ENCODE assay signal across 28 cellular contexts in genomic region chr5:1064383-1065142, GRCh38. TPM values are rescaled to one million over a fixed set of nuclear protein-coding genes. Genes with fewer than 3 reads are reported as not detected.
DNase-seq lines count a peak whose midpoint lies in the region; ATAC-seq, FAIRE-seq and TF ChIP-seq lines count a peak whose summit lies in the region.
"Had no signal": no experiment of that assay in that cellular context is flagged by ENCODE, and none has a peak within 500 bp of the region (broad histone marks: within the 10 kb centered on the region; RNA-seq: fewer than 3 reads in every experiment).

No MANE protein-coding gene starts in this region.

- no peak for FAIRE-seq in D721Med (lab: Jason Lieb, UNC)
- FAIRE-seq: A204.1, G401.6, HTR-8/SVneo had no signal

- no peaks in the 10 kb centered on the region for H4K20me1 ChIP-seq in osteoblast (ENCODE audit: insufficient read depth, low read length)

- H3K79me2 ChIP-seq in osteoblast (ENCODE audit: insufficient read depth, low read length): no peaks in the 10 kb centered on the region

- H3K4me3 ChIP-seq in osteoblast (ENCODE audit: insufficient read depth, low read length): no peak overlapping the region
- H3K4me3 ChIP-seq: BLaER1 treated with 17β-estradiol and CSF1 and Interleukin-3, amounts not matched to agents 10 nM and 100 nM; SK-N-MC had no signal

- peaks cover 5% of the 10 kb centered on the region for H3K9me3 Mint-ChIP-seq in glutamatergic neuron (ENCODE audit: unreplicated experiment)
- H3K9me3 Mint-ChIP-seq: CD4-positive, alpha-beta T cell; IgD-negative memory B cell had no signal

- no peak overlapping the region for H3K4me2 ChIP-seq in osteoblast (ENCODE audit: insufficient read depth, low read length)
- H3K4me2 ChIP-seq: BLaER1 treated with 17β-estradiol and CSF1 and Interleukin-3, amounts not matched to agents 10 nM and 100 nM; KMS-11 had no signal

- no peaks in the 10 kb centered on the region for H3K9me3 ChIP-seq in osteoblast (ENCODE audit: low read depth, low read length)
- H3K9me3 ChIP-seq: BLaER1 treated with 17β-estradiol and CSF1 and Interleukin-3, amounts not matched to agents 10 nM and 100 nM had no signal

- H3K4me3 Mint-ChIP-seq in glutamatergic neuron (ENCODE audit: unreplicated experiment): no peak overlapping the region
- H3K4me3 Mint-ChIP-seq: CD4-positive, alpha-beta T cell; IgD-negative memory B cell had no signal

- no peaks in the 10 kb centered on the region for H3K27me3 ChIP-seq in osteoblast (ENCODE audit: insufficient read depth, low read length)
- H3K27me3 ChIP-seq: BLaER1 treated with 17β-estradiol and CSF1 and Interleukin-3, amounts not matched to agents 10 nM and 100 nM had no signal

- no peaks in the 10 kb centered on the region for H3K4me1 ChIP-seq in osteoblast (ENCODE audit: insufficient read depth, low read length)

- intact Hi-C loops in Right ventricle myocardium inferior (cut with DNase I) (no loop called here), cardiac septum (cut with DNase I) (no loop called here)

- no peak overlapping the region for H2AFZ ChIP-seq in osteoblast (ENCODE audit: low read length)

- DNase-seq in Right ventricle myocardium inferior (ENCODE audit: missing footprints): peak; percentile 58
- no peak for DNase-seq in cardiac septum (ENCODE audit: low spot score)
- peak; percentile 12 for DNase-seq in D721Med (ENCODE audit: insufficient read length, low spot score)
- DNase-seq in glutamatergic neuron: peak; percentile 25
- peak; percentile 81 for DNase-seq in osteoblast (ENCODE audit: insufficient read length, low spot score, missing footprints)
- no peak for DNase-seq in foreskin melanocyte
- no peak for DNase-seq in NK-92 (lab: John Stamatoyannopoulos, UW; ENCODE audit: unreplicated experiment)
- DNase-seq: CD4-positive, alpha-beta T cell; GOT3; HCEC 1CT; MM.1S; NCI-H1048; NCI-H1417; NCI-H1694; NCI-H2029 treated with DMSO at 0.1 percent for 48 hours; NCI-H2227 treated with DMSO at 0.1 percent for 48 hours; NCI-H510A; NCI-H69; SIG-M5 had no signal

- peaks cover 4% of the 10 kb centered on the region for H3K27me3 Mint-ChIP-seq in glutamatergic neuron (ENCODE audit: unreplicated experiment)
- H3K27me3 Mint-ChIP-seq: CD4-positive, alpha-beta T cell; IgD-negative memory B cell had no signal

- no peak overlapping the region for H3K27ac Mint-ChIP-seq in glutamatergic neuron (ENCODE audit: unreplicated experiment)
- H3K27ac Mint-ChIP-seq: CD4-positive, alpha-beta T cell; IgD-negative memory B cell had no signal

- H3K36me3 ChIP-seq in osteoblast (ENCODE audit: insufficient read depth, low read length): no peaks in the 10 kb centered on the region

- H3K4me1 Mint-ChIP-seq in glutamatergic neuron (ENCODE audit: low read depth, unreplicated experiment): peaks cover 3% of the 10 kb centered on the region
- H3K4me1 Mint-ChIP-seq: IgD-negative memory B cell had no signal

- TF ChIP-seq CTCF in D721Med (IDR thresholded peaks at IDR 0.05; ENCODE audit: insufficient read depth, missing control alignments) (no peak), glutamatergic neuron (IDR thresholded peaks at IDR 0.05; ENCODE audit: partially characterized antibody, unreplicated experiment) (no peak), osteoblast (IDR thresholded peaks at IDR 0.05; ENCODE audit: extremely low read depth, low read depth, low read length) (no peak)

- no peak for ATAC-seq in Right ventricle myocardium inferior
- no peak for ATAC-seq in GM21381 (IDR thresholded peaks at IDR 0.05; ENCODE audit: unreplicated experiment)

- no peaks in the 10 kb centered on the region for H3K36me3 Mint-ChIP-seq in glutamatergic neuron (ENCODE audit: unreplicated experiment)
- H3K36me3 Mint-ChIP-seq: IgD-negative memory B cell had no signal

- no peak overlapping the region for H3K27ac ChIP-seq in osteoblast (ENCODE audit: low read depth, low read length)
- H3K27ac ChIP-seq: BLaER1 treated with 17β-estradiol and CSF1 and Interleukin-3, amounts not matched to agents 10 nM and 100 nM; KMS-11; RWPE1; SK-N-MC had no signal

RNA-seq across cellular contexts. Expression of gene SLC12A7, which starts 47.3 kb away (rescaled TPM):
- total RNA-seq in Right ventricle myocardium inferior (179 TPM), cardiac septum (127 TPM), glutamatergic neuron (ENCODE audit: unreplicated experiment) (147 TPM), osteoblast (6.9 and 8.0 TPM in 2 replicates)

RNA-seq across cellular contexts. Expression of gene NKD2, which starts 56.0 kb away (rescaled TPM):
- 4.4 TPM for total RNA-seq in Right ventricle myocardium inferior
- 3.6 TPM for total RNA-seq in cardiac septum
- total RNA-seq in glutamatergic neuron (ENCODE audit: unreplicated experiment): 41.7 TPM
- under 0.01 TPM in 1 of 2 replicates, not detected in the other for total RNA-seq in osteoblast

Comparison
In these comparisons a context has a peak if more than half of its experiments do, and no peak if none do; other contexts are left out.
1. DNase-seq: peak in Right ventricle myocardium inferior (single experiment), D721Med (single experiment), glutamatergic neuron (single experiment) and osteoblast (single experiment); none in cardiac septum (single experiment), foreskin melanocyte (single experiment) and NK-92 (single experiment).
2. RNA of gene SLC12A7, which starts 47.3 kb away (total RNA-seq): 179 TPM in Right ventricle myocardium inferior (single experiment), 147 TPM in glutamatergic neuron (single experiment) and 127 TPM in cardiac septum (single experiment); 6.9 to 8.0 TPM in osteoblast; every median in the first group is over 10 times any median in the second.